ENCODE assay signal across 20 cellular contexts in genomic region chr7:113996405-113996804, GRCh38.
"Had no signal": no experiment of that assay in that cellular context is flagged by ENCODE, and none has a peak within 500 bp of the region (broad histone marks: within the 10 kb centered on the region; RNA-seq: fewer than 3 reads in every experiment).

No MANE protein-coding gene starts in this region.

- H3K27me3 ChIP-seq: cardiac muscle cell, left lung, upper lobe of right lung had no signal

- H3K4me1 ChIP-seq: left lung, upper lobe of right lung had no signal

- H3K27ac Mint-ChIP-seq: activated CD4-positive, alpha-beta memory T cell treated with anti-CD3 and anti-CD28 coated beads, Interleukin-2, amount 10 ng/mL, durations not matched to agents 7 days and 5 days; activated CD4-positive, alpha-beta T cell treated with anti-CD3 and anti-CD28 coated beads for 36 hours; activated naive CD8-positive, alpha-beta T cell; natural killer cell treated with Interleukin-12 subunit alpha and Interleukin-12 subunit beta and Interleukin-15 and Interleukin-18, amount 100 ng/mL, for 72 hours; stimulated activated naive CD8-positive, alpha-beta T cell treated with anti-CD3 and anti-CD28 coated beads, Interleukin-15, Interleukin-2, amounts not matched to agents 100 ng/mL and 50 ng/mL, for 24 hours; T-helper 2 cell treated with Interferon-gamma antibody and Interleukin-4, amounts not matched to agents 5 μg/mL and 100 μg/mL, for 36 hours had no signal

- H3K27ac ChIP-seq: cardiac muscle cell, coronary artery, epithelial cell of prostate, left lung, upper lobe of right lung had no signal

- H3K36me3 ChIP-seq: cardiac muscle cell, left lung, upper lobe of right lung had no signal

- H3K9me3 ChIP-seq: upper lobe of right lung had no signal

- H3K27me3 Mint-ChIP-seq: activated CD4-positive, alpha-beta memory T cell treated with anti-CD3 and anti-CD28 coated beads, Interleukin-2, amount 10 ng/mL, durations not matched to agents 7 days and 5 days; activated CD4-positive, alpha-beta T cell treated with anti-CD3 and anti-CD28 coated beads for 36 hours; activated naive CD8-positive, alpha-beta T cell; natural killer cell treated with Interleukin-12 subunit alpha and Interleukin-12 subunit beta and Interleukin-15 and Interleukin-18, amount 100 ng/mL, for 72 hours; stimulated activated naive CD8-positive, alpha-beta T cell treated with anti-CD3 and anti-CD28 coated beads, Interleukin-15, Interleukin-2, amounts not matched to agents 100 ng/mL and 50 ng/mL, for 24 hours had no signal

- H3K4me3 Mint-ChIP-seq: activated CD4-positive, alpha-beta memory T cell treated with anti-CD3 and anti-CD28 coated beads, Interleukin-2, amount 10 ng/mL, durations not matched to agents 7 days and 5 days; activated CD4-positive, alpha-beta T cell treated with anti-CD3 and anti-CD28 coated beads for 36 hours; activated naive CD8-positive, alpha-beta T cell; natural killer cell treated with Interleukin-12 subunit alpha and Interleukin-12 subunit beta and Interleukin-15 and Interleukin-18, amount 100 ng/mL, for 72 hours; stimulated activated naive CD8-positive, alpha-beta T cell treated with anti-CD3 and anti-CD28 coated beads, Interleukin-15, Interleukin-2, amounts not matched to agents 100 ng/mL and 50 ng/mL, for 24 hours; T-helper 2 cell treated with Interferon-gamma antibody and Interleukin-4, amounts not matched to agents 5 μg/mL and 100 μg/mL, for 36 hours had no signal

- DNase-seq: activated CD4-positive, alpha-beta memory T cell treated with anti-CD3 and anti-CD28 coated beads, Interleukin-2, amount 10 ng/mL, durations not matched to agents 7 days and 5 days; activated CD4-positive, alpha-beta T cell treated with anti-CD3 and anti-CD28 coated beads for 36 hours; activated gamma-delta T cell; activated T-cell treated with anti-CD3 and anti-CD28 coated beads, Interleukin-2, amount 50 U/mL, for 48 hours; anterior cingulate cortex; effector CD4-positive, alpha-beta T cell; head of caudate nucleus; islet precursor cell; left lung; stimulated activated CD4-positive, alpha-beta T cell treated with anti-CD3 and anti-CD28 coated beads, Interleukin-15, amount 100 ng/mL, for 24 hours; stimulated activated CD4-positive, alpha-beta T cell treated with anti-CD3 and anti-CD28 coated beads, Interleukin-4, amount 100 ng/mL, for 24 hours; SW 1271; upper lobe of right lung had no signal

- ATAC-seq: activated CD4-positive, alpha-beta T cell treated with anti-CD3 and anti-CD28 coated beads for 36 hours; left lung; natural killer cell treated with Interleukin-12 subunit alpha and Interleukin-12 subunit beta and Interleukin-15 and Interleukin-18, amount 100 ng/mL, for 72 hours; upper lobe of right lung had no signal

- H3K4me3 ChIP-seq: cardiac muscle cell, coronary artery, left lung, upper lobe of right lung had no signal

- H3K9me3 Mint-ChIP-seq: activated CD4-positive, alpha-beta memory T cell treated with anti-CD3 and anti-CD28 coated beads, Interleukin-2, amount 10 ng/mL, durations not matched to agents 7 days and 5 days had no signal

- H3K36me3 Mint-ChIP-seq: activated naive CD8-positive, alpha-beta T cell had no signal

- H3K4me1 Mint-ChIP-seq: activated CD4-positive, alpha-beta memory T cell treated with anti-CD3 and anti-CD28 coated beads, Interleukin-2, amount 10 ng/mL, durations not matched to agents 7 days and 5 days; activated CD4-positive, alpha-beta T cell treated with anti-CD3 and anti-CD28 coated beads for 36 hours had no signal
